In genomic region chr5:135386886-135387628, GRCh38 we compare ENCODE assay signal across 3 cellular contexts.
TF ChIP-seq lines count a peak whose summit lies in the region.

No MANE protein-coding gene starts in this region.

TF ChIP-seq in K562, 482 proteins besides CTCF, POLR2A, EP300 and RAD21 (continued from another document and continues in another):
- TF ChIP-seq TFE3 (CRISPR knock-in tag; IDR thresholded peaks at IDR 0.05): no peak
- TF ChIP-seq STAT5A (IDR thresholded peaks at IDR 0.05; ENCODE audit: borderline replicate concordance, low read length): 0 out of 2 replicates have a peak, but pooled peaks have one; percentile 18
- no peak for TF ChIP-seq ERF (CRISPR knock-in tag; IDR thresholded peaks at IDR 0.05)
- TF ChIP-seq TGIF2 (CRISPR knock-in tag; IDR thresholded peaks at IDR 0.05): no peak
- no peak for TF ChIP-seq E2F5 (CRISPR knock-in tag; IDR thresholded peaks at IDR 0.05)
- no peak for TF ChIP-seq SMAD2 (IDR thresholded peaks at IDR 0.05; ENCODE audit: low read depth, low read length)
- TF ChIP-seq PURB (CRISPR knock-in tag; IDR thresholded peaks at IDR 0.05; ENCODE audit: low read depth): no peak
- peak; percentile 30; the same call in 1 of the 2 replicates for TF ChIP-seq ZFX (CRISPR knock-in tag; IDR thresholded peaks at IDR 0.05)
- peak; percentile 69; the same call in 1 of the 2 replicates for TF ChIP-seq SMARCA5 (IDR thresholded peaks at IDR 0.05)
- peak; percentile 63 for TF ChIP-seq ATF3 (IDR thresholded peaks at IDR 0.05)
- TF ChIP-seq ATF3 (CRISPR knock-in tag; conservative IDR thresholded peaks at IDR 0.05): no peak
- no peak for TF ChIP-seq ELF1 (tag; IDR thresholded peaks at IDR 0.05)
- TF ChIP-seq XRCC4 (IDR thresholded peaks at IDR 0.05; ENCODE audit: extremely low read depth, insufficient read depth, insufficient read length): no peak
- TF ChIP-seq BRD9 (IDR thresholded peaks at IDR 0.05; ENCODE audit: low read depth, partially characterized antibody): peak; percentile 30
- no peak for TF ChIP-seq NR4A1 (CRISPR knock-in tag; IDR thresholded peaks at IDR 0.05)
- TF ChIP-seq NR4A1 (tag; IDR thresholded peaks at IDR 0.05): 0 out of 2 replicates have a peak, but pooled peaks have one; percentile 55
- TF ChIP-seq ATF7 (IDR thresholded peaks at IDR 0.05): peak; percentile 49; the same call in 1 of the 2 replicates
- no peak for TF ChIP-seq FOXM1 (IDR thresholded peaks at IDR 0.05; ENCODE audit: low read depth)
- no peak for TF ChIP-seq FOXM1 (CRISPR knock-in tag; IDR thresholded peaks at IDR 0.05; ENCODE audit: low read depth)
- TF ChIP-seq HIVEP1 (CRISPR knock-in tag; IDR thresholded peaks at IDR 0.05): no peak
- TF ChIP-seq CTBP1 (IDR thresholded peaks at IDR 0.05; ENCODE audit: borderline replicate concordance): peak; percentile 74
- no peak for TF ChIP-seq PHF20 (IDR thresholded peaks at IDR 0.05; ENCODE audit: partially characterized antibody)
- peak; percentile 86 to 87; a peak in 3 of 4 replicates for TF ChIP-seq TEAD1 (CRISPR knock-in tag; IDR thresholded peaks at IDR 0.05)
- no peak for TF ChIP-seq NR2C1 (IDR thresholded peaks at IDR 0.05)
- TF ChIP-seq NR2C1 (tag; IDR thresholded peaks at IDR 0.05): no peak

TF ChIP-seq in HepG2, 621 proteins besides CTCF, POLR2A, EP300 and RAD21 (continued from another document):
- no peak for TF ChIP-seq E2F5 (CRISPR knock-in tag; conservative IDR thresholded peaks at IDR 0.05)
- no peak for TF ChIP-seq PAXIP1 (CRISPR knock-in tag; conservative IDR thresholded peaks at IDR 0.05)
- TF ChIP-seq NPAS2 (CRISPR knock-in tag; IDR thresholded peaks at IDR 0.05; ENCODE audit: borderline replicate concordance): no peak
- no peak for TF ChIP-seq SRF (IDR thresholded peaks at IDR 0.05; ENCODE audit: low read depth, low read length)
- TF ChIP-seq AGO2 (optimal IDR thresholded peaks at IDR 0.05; ENCODE audit: low read depth, low read length): no peak
- no peak for TF ChIP-seq NFIC (IDR thresholded peaks at IDR 0.05; ENCODE audit: low read length)
- TF ChIP-seq DPF2 (CRISPR knock-in tag; IDR thresholded peaks at IDR 0.05; ENCODE audit: borderline replicate concordance, low read depth): no peak
- no peak for TF ChIP-seq HMG20B (CRISPR knock-in tag; conservative IDR thresholded peaks at IDR 0.05)
- no peak for TF ChIP-seq TRAFD1 (CRISPR knock-in tag; IDR thresholded peaks at IDR 0.05; ENCODE audit: borderline replicate concordance)
- TF ChIP-seq ZNF276 (CRISPR knock-in tag; IDR thresholded peaks at IDR 0.05; ENCODE audit: low read depth): no peak
- no peak for TF ChIP-seq ESRRA (CRISPR knock-in tag; IDR thresholded peaks at IDR 0.05; ENCODE audit: low read depth)
- TF ChIP-seq TCF7 (IDR thresholded peaks at IDR 0.05; ENCODE audit: low read depth): no peak
- no peak for TF ChIP-seq ZBTB20 (CRISPR knock-in tag; IDR thresholded peaks at IDR 0.05; ENCODE audit: borderline replicate concordance, low read depth)
- TF ChIP-seq ETS1 (CRISPR knock-in tag; IDR thresholded peaks at IDR 0.05): no peak
- TF ChIP-seq ZNF709 (CRISPR knock-in tag; IDR thresholded peaks at IDR 0.05): no peak

TF ChIP-seq in GM12891, 5 proteins besides CTCF, POLR2A, EP300 and RAD21 (continued from another document):
- no peak for TF ChIP-seq SPI1 (IDR thresholded peaks at IDR 0.05; ENCODE audit: low read depth, low read length)
- TF ChIP-seq POU2F2 (IDR thresholded peaks at IDR 0.05; ENCODE audit: low read depth, low read length): no peak
